8 cellular contexts compared by ENCODE assay signal in the genomic region with DNA sequence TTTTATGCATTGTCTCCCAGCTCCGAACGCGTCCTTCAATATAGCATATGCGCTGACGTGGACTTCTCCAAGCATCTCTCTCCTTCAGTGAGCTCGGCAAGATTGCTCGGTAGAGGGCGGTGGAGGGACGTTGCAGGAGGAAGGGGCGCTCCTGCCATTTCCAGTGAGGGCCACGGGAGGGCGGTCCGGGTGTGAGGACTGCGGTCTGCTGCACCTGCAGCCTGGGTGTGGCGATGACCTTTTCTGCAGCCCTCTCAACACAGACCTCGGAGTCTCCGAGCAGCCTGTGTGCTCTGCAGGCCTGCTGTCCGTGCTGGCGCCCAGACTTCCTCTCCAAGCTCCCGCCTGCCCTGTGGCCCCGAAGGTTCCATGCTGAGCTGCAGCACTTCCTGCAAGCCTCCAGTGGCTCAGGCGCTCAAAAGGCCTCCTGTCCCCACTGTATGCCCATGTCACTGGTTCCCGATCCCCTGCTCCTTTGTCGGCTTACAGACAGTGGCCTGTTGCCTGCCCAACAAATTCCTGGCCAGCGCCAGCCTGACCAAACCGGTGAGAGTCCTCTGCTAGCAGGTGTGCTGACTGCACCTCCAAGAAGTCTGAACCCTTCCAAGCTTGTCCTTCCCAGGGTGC. TPM values are rescaled to one million over a fixed set of nuclear protein-coding genes. Genes with fewer than 3 reads are reported as not detected.
DNase-seq lines count a peak whose midpoint lies in the region; ATAC-seq and TF ChIP-seq lines count a peak whose summit lies in the region.

No MANE protein-coding gene starts in this region.

- H3K9me3 ChIP-seq in heart left ventricle: no peaks in the 10 kb centered on the region
- H3K9me3 ChIP-seq in vagina: no peaks in the 10 kb centered on the region

- H3K4me3 ChIP-seq in GM12865 (ENCODE audit: low read depth, low read length) (no peak overlapping the region), heart left ventricle (peak overlapping the region in 2 of 12 donors; percentile 30), vagina (no peak overlapping the region)

- TF ChIP-seq POLR2A in heart left ventricle (IDR thresholded peaks at IDR 0.05): no peak
- TF ChIP-seq POLR2A in vagina (IDR thresholded peaks at IDR 0.05): no peak

- TF ChIP-seq CTCF in GM12865 (IDR thresholded peaks at IDR 0.05; ENCODE audit: insufficient read depth, low read depth, low read length, missing control alignments): peak; percentile 100
- TF ChIP-seq CTCF in heart left ventricle (IDR thresholded peaks at IDR 0.05): peak; percentile 94 to 100 (median 98)
- peak; percentile 63 to 98 (median 68) for TF ChIP-seq CTCF in vagina (IDR thresholded peaks at IDR 0.05)

- H3K4me1 ChIP-seq in heart left ventricle (peaks cover 0 to 21% (median 2%) of the 10 kb centered on the region in 12 donors), vagina (peaks cover 4% of the 10 kb centered on the region)

- WGBS in heart left ventricle, 4 donors: 8 to 16% (median 12%) methylated on average over 20 to 26 of the region's 26 CpGs

- intact Hi-C loops in heart left ventricle (cut with DNase I): loop anchor here in 9 of 10 donors (1.0 to 10.0 kb wide), 8 partner anchors 68 to 143 kb away; no protein-coding TSS in a partner anchor
- intact Hi-C loops in vagina (cut with DNase I): no loop called here

- peak; percentile 95 for DNase-seq in GM12865 (ENCODE audit: low read depth)
- peak; percentile 78 for DNase-seq in NCI-H128 (lab: John Stamatoyannopoulos, UW; ENCODE audit: unreplicated experiment)
- DNase-seq in SW480 (ENCODE audit: low spot score): peak; percentile 94
- DNase-seq in activated naive CD8-positive, alpha-beta T cell treated with anti-CD3 and anti-CD28 coated beads, Interleukin-2, amount 50 U/mL, for 16 hours (ENCODE audit: low read depth, low spot score): peak; percentile 86
- peak; percentile 88 to 95 (median 93) for DNase-seq in heart left ventricle
- peak; percentile 52 for DNase-seq in pulmonary artery endothelial cell (ENCODE audit: low read depth, low spot score)
- DNase-seq in vagina (ENCODE audit: extremely low spot score in 2 of 2): peak; percentile 82 to 91

- peak overlapping the region in 1 of 12 donors; percentile 8 for H3K27ac ChIP-seq in heart left ventricle
- H3K27ac ChIP-seq in vagina: no peak overlapping the region

- H3K27me3 ChIP-seq in heart left ventricle (no peaks in the 10 kb centered on the region), vagina (no peaks in the 10 kb centered on the region)

- ATAC-seq in HG02610 (IDR thresholded peaks at IDR 0.05; ENCODE audit: unreplicated experiment) (peak; percentile 93), heart left ventricle (peak; percentile 79 to 94 (median 93))

- H3K36me3 ChIP-seq in heart left ventricle: no peaks in the 10 kb centered on the region
- H3K36me3 ChIP-seq in vagina: no peaks in the 10 kb centered on the region

RNA-seq across cellular contexts. Expression of gene RTP3, which starts 8.9 kb away (rescaled TPM):
- total RNA-seq in heart left ventricle (not detected), pulmonary artery endothelial cell (0.07 TPM in 1 of 2 replicates, not detected in the other), vagina (not detected)
- not detected for polyA plus RNA-seq in heart left ventricle

RNA-seq across cellular contexts. Expression of gene LTF, which starts 24.1 kb away (rescaled TPM):
- total RNA-seq in heart left ventricle: 10 to 100 TPM in 1 of 9 donors, 1 to 10 TPM in 8; 2.5 to 10.6 (median 3.1) TPM
- 1 to 10 TPM; 1.6 to 3.0 TPM for polyA plus RNA-seq in heart left ventricle
- 0.28 TPM in 1 of 2 replicates, not detected in the other for total RNA-seq in pulmonary artery endothelial cell
- not detected for total RNA-seq in vagina
